ENCODE assay signal across 11 cellular contexts in the genomic region with DNA sequence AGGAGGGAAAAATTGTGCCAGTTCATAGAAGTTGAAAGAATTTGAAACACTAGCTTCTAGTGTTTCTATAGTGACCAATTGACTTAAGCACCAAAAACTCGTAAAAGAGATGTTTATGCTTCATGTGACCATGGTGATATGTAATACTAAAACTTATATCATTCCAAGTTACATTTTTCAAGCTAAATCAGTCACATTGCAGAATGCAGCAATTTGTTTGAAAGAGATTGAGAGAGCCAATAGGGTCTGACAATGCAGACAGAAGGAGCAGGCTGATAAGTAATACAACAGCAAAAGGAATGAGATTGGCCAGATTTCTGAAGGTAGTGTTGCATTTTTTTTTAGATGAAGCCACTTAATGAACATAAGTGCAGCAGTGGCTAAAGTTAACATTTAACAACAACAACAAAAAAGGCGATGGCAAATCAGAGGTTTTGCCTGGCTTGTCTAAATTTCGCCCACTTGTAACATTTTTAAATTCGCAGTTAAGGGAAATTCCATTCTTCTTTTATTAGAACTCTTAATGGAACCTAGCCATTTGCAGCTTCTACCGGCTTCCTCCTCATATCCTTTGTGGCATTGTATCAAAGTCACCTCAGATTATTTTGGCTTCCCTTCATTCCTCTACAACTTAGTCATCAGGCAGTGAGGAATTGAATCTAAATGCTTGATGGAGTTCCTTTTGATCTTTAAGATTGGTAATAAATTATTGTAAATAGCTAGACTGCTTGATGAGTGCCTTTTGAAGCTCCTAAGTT.
A peak's percentile ranks its signal among the peaks of the same experiment; 100 is the strongest.
DNase-seq lines count a peak whose midpoint lies in the region; ATAC-seq, FAIRE-seq and TF ChIP-seq lines count a peak whose summit lies in the region.
"Had no signal": no experiment of that assay in that cellular context is flagged by ENCODE, and none has a peak within 500 bp of the region (broad histone marks: within the 10 kb centered on the region; RNA-seq: fewer than 3 reads in every experiment).

No MANE protein-coding gene starts in this region.

- H3K9me3 ChIP-seq in HUES64 (ENCODE audit: insufficient read depth, low read depth, low read length) (no peaks in the 10 kb centered on the region), K562 (replicated peaks; ENCODE audit: control insufficient read depth, insufficient read depth, low read depth, low read length) (no peaks in the 10 kb centered on the region), keratinocyte (ENCODE audit: control insufficient read depth, low read depth, low read length) (no peaks in the 10 kb centered on the region)

- no peaks in the 10 kb centered on the region for H3K27me3 Mint-ChIP-seq in type B pancreatic cell
- H3K27me3 Mint-ChIP-seq: CD4-positive, CD25-positive, alpha-beta regulatory T cell had no signal

- WGBS in HUES64, result 70% methylated on average over 4 of the region's 5 CpGs
- WGBS in K562 (ENCODE audit: insufficient coverage, low coverage, missing lambda C conversion rate), result 49% methylated on average over 5 of the region's 5 CpGs

- dilution Hi-C loops in keratinocyte (cut with MboI; ENCODE audit: extremely low pct_ligation_motif_present, low sequenced_read_pairs), result no loop called here

- H3K27ac ChIP-seq in HUES64 (ENCODE audit: low read depth, low read length), result peak overlapping the region; percentile 12; the same call in 1 of the 2 replicates
- no peak overlapping the region for H3K27ac ChIP-seq in K562 (ENCODE audit: extremely low read depth, low read depth, low read length)
- no peak overlapping the region for H3K27ac ChIP-seq in keratinocyte (ENCODE audit: control insufficient read depth, insufficient read depth, low read length)

- intact Hi-C loops in K562 (cut with micrococcal nuclease), result no loop called here

- no peak overlapping the region for H3K4me2 ChIP-seq in K562 (ENCODE audit: insufficient read depth, low read length)
- H3K4me2 ChIP-seq in keratinocyte (ENCODE audit: control insufficient read depth, extremely low read depth, insufficient read depth, low read depth, low read length), result peak overlapping the region; percentile 30

- no TSS peak for BruUV-seq in K562 (replicated peaks; lab: Mats Ljungman, UMichigan)

- 0 out of 2 replicates have a peak, but pooled peaks cover 2% of the 10 kb centered on the region for H4K20me1 ChIP-seq in K562 (replicated peaks; ENCODE audit: control insufficient read depth, insufficient read depth, low read length)
- H4K20me1 ChIP-seq in keratinocyte (ENCODE audit: control insufficient read depth, extremely low read depth, insufficient read depth, low read length), result no peaks in the 10 kb centered on the region

- H3K4me3 ChIP-seq in AG09309 (ENCODE audit: control insufficient read depth, low read depth, low read length) (no peak overlapping the region), HUES64 (ENCODE audit: low read length) (no peak overlapping the region), K562 (no peak overlapping the region), keratinocyte (ENCODE audit: control insufficient read depth in 2 of 3, extremely low read depth in 1 of 3, insufficient read depth in 2 of 3, low read depth in 1 of 3, low read length in 3 of 3) (peak overlapping the region in 1 of 3 experiments; percentile 8)

- H3K36me3 Mint-ChIP-seq in type B pancreatic cell, result peaks cover 3% of the 10 kb centered on the region

- TF ChIP-seq RAD21 in K562 (CRISPR knock-in tag; conservative IDR thresholded peaks at IDR 0.05 in 1 of 2, IDR thresholded peaks at IDR 0.05 in 1 of 2), result no peak

- peak; percentile 37; the same call in 1 of the 2 replicates for TF ChIP-seq EP300 in K562 (IDR thresholded peaks at IDR 0.05; ENCODE audit: low read length)

- no peak overlapping the region for H3K27ac Mint-ChIP-seq in type B pancreatic cell

- no peak for TF ChIP-seq POLR2A in K562 (conservative IDR thresholded peaks at IDR 0.05)

- DNase-seq in AG09309 (ENCODE audit: low read depth), result peak; percentile 52
- DNase-seq in K562 (ENCODE audit: extremely low read depth in 1 of 4, low spot score in 3 of 4), result peak in 2 of 4 experiments; percentile 23 to 25
- DNase-seq in keratinocyte (ENCODE audit: low read depth, low spot score), result peak; percentile 7
- no peak for DNase-seq in stimulated activated naive CD8-positive, alpha-beta T cell treated with anti-CD3 and anti-CD28 coated beads, Interleukin-15, Interleukin-2, amounts not matched to agents 100 U/mL and 50 U/mL, for 24 hours
- DNase-seq in type B pancreatic cell (ENCODE audit: extremely low spot score, unreplicated experiment), result no peak
- DNase-seq: CD4-positive, CD25-positive, alpha-beta regulatory T cell; NCI-H1048; SHP77 had no signal

- POLR2A ChIA-PET in K562 (lab: Yijun Ruan, JAX), result interaction anchor here (0.7 to 1.9 kb wide), 3 partner anchors 8 to 26 kb away, joined by 3 to 6 read pairs (median 5); no protein-coding TSS in a partner anchor

- H3K4me1 ChIP-seq in HUES64 (ENCODE audit: insufficient read depth, low read length) (peaks cover 33% of the 10 kb centered on the region), K562 (replicated peaks in 1 of 2; ENCODE audit: control insufficient read depth in 2 of 2, insufficient read depth in 2 of 2, low read length in 2 of 2) (no peaks in the 10 kb centered on the region), keratinocyte (ENCODE audit: control insufficient read depth, extremely low read depth, insufficient read depth, low read length) (peaks cover 11% of the 10 kb centered on the region)

- H3K4me3 Mint-ChIP-seq in type B pancreatic cell, result no peak overlapping the region
- H3K4me3 Mint-ChIP-seq: CD4-positive, CD25-positive, alpha-beta regulatory T cell had no signal

- H3K79me2 ChIP-seq in K562 (ENCODE audit: control insufficient read depth, insufficient read depth, low read length), result no peaks in the 10 kb centered on the region
- H3K79me2 ChIP-seq in keratinocyte (ENCODE audit: control insufficient read depth, insufficient read depth, low read length), result no peaks in the 10 kb centered on the region

- no peak overlapping the region for H2AFZ ChIP-seq in K562 (ENCODE audit: low read depth, low read length)
- H2AFZ ChIP-seq in keratinocyte (ENCODE audit: control insufficient read depth, low read length), result peak overlapping the region; percentile 20

- ATAC-seq in K562, result peak; percentile 45; the same call in 1 of the 3 replicates
- no peak for ATAC-seq in stimulated activated naive CD8-positive, alpha-beta T cell treated with anti-CD3 and anti-CD28 coated beads, Interleukin-15, Interleukin-2, amounts not matched to agents 100 U/mL and 50 U/mL, for 24 hours
- ATAC-seq in GM18868 (IDR thresholded peaks at IDR 0.05; ENCODE audit: unreplicated experiment), result no peak
- ATAC-seq in HG02610 (IDR thresholded peaks at IDR 0.05; ENCODE audit: unreplicated experiment), result no peak

- H3K9me3 Mint-ChIP-seq in type B pancreatic cell, result no peaks in the 10 kb centered on the region

- CTCF ChIA-PET in K562 (lab: Yijun Ruan, JAX; ENCODE audit: low intra/inter-chr PET ratio), result no interaction called here

- H3K9me1 ChIP-seq in K562 (ENCODE audit: control insufficient read depth, insufficient read depth, low read length) (no peaks in the 10 kb centered on the region), keratinocyte (ENCODE audit: control insufficient read depth, extremely low read depth, insufficient read depth, low read length) (no peaks in the 10 kb centered on the region)

- in situ Hi-C loops in K562 (cut with MboI), result no loop called here

- no peaks in the 10 kb centered on the region for H3K27me3 ChIP-seq in HUES64 (ENCODE audit: insufficient read depth, low read length)
- H3K27me3 ChIP-seq in K562 (ENCODE audit: control insufficient read depth in 2 of 2, insufficient read depth in 2 of 2, low read length in 2 of 2), result no peaks in the 10 kb centered on the region
- no peaks in the 10 kb centered on the region for H3K27me3 ChIP-seq in keratinocyte (ENCODE audit: control insufficient read depth, extremely low read depth, insufficient read depth, low read length)

- H3K36me3 ChIP-seq in HUES64 (ENCODE audit: insufficient read depth, low read length), result no peaks in the 10 kb centered on the region
- no peaks in the 10 kb centered on the region for H3K36me3 ChIP-seq in K562 (ENCODE audit: control insufficient read depth, insufficient read depth, low read length)
- no peaks in the 10 kb centered on the region for H3K36me3 ChIP-seq in keratinocyte (ENCODE audit: control insufficient read depth in 2 of 2, extremely low read depth in 1 of 2, insufficient read depth in 2 of 2, low read length in 2 of 2)

- FAIRE-seq in K562 (lab: Jason Lieb, UNC), result no peak
- peak; percentile 90 for FAIRE-seq in keratinocyte (lab: Jason Lieb, UNC)

- TF ChIP-seq CTCF in AG09309 (IDR thresholded peaks at IDR 0.05; ENCODE audit: control insufficient read depth, insufficient read depth, low read depth, low read length, missing control alignments), result no peak
- TF ChIP-seq CTCF in K562 (IDR thresholded peaks at IDR 0.05 in 2 of 3, conservative IDR thresholded peaks at IDR 0.05 in 1 of 3; ENCODE audit: insufficient read depth in 2 of 3, low read depth in 1 of 3, low read length in 3 of 3), result no peak
- TF ChIP-seq CTCF in keratinocyte (optimal IDR thresholded peaks at IDR 0.05 in 1 of 3, IDR thresholded peaks at IDR 0.05 in 1 of 3, conservative IDR thresholded peaks at IDR 0.05 in 1 of 3; ENCODE audit: extremely low read depth in 1 of 3, insufficient read depth in 2 of 3, low read length in 3 of 3), result no peak
- TF ChIP-seq CTCF in type B pancreatic cell (conservative IDR thresholded peaks at IDR 0.05), result no peak

- H3K4me1 Mint-ChIP-seq in type B pancreatic cell (ENCODE audit: unreplicated experiment), result peaks cover 30% of the 10 kb centered on the region

- H3K9ac ChIP-seq in HUES64 (ENCODE audit: low read depth, low read length) (peak overlapping the region; percentile 21; the same call in 1 of the 2 replicates), K562 (ENCODE audit: insufficient read depth in 1 of 2, low read depth in 2 of 2, low read length in 2 of 2) (no peak overlapping the region), keratinocyte (ENCODE audit: control insufficient read depth, extremely low read depth, insufficient read depth, low read length) (no peak overlapping the region)

TF ChIP-seq in K562, 482 proteins besides CTCF, POLR2A, EP300 and RAD21 (continues in another document):
- TF ChIP-seq STAT5B (CRISPR knock-in tag; IDR thresholded peaks at IDR 0.05) (no peak), TFAM (CRISPR knock-in tag; conservative IDR thresholded peaks at IDR 0.05) (no peak), TEAD4 (IDR thresholded peaks at IDR 0.05; ENCODE audit: low read length) (peak; percentile 84), TEAD4 (CRISPR knock-in tag; IDR thresholded peaks at IDR 0.05; ENCODE audit: borderline replicate concordance) (no peak), ZFX (CRISPR knock-in tag; IDR thresholded peaks at IDR 0.05) (no peak), CBFA2T3 (IDR thresholded peaks at IDR 0.05) (peak; percentile 86)

Comparison
In these comparisons a context has a peak if more than half of its experiments do, and no peak if none do; other contexts are left out.
1. DNase-seq: peak in AG09309 (single experiment) and keratinocyte (single experiment); none in stimulated activated naive CD8-positive, alpha-beta T cell treated with anti-CD3 and anti-CD28 coated beads, Interleukin-15, Interleukin-2, amounts not matched to agents 100 U/mL and 50 U/mL, for 24 hours (single experiment) and type B pancreatic cell (single experiment).